Comparison of ENCODE assay signal across 1 cellular context in the genomic region with DNA sequence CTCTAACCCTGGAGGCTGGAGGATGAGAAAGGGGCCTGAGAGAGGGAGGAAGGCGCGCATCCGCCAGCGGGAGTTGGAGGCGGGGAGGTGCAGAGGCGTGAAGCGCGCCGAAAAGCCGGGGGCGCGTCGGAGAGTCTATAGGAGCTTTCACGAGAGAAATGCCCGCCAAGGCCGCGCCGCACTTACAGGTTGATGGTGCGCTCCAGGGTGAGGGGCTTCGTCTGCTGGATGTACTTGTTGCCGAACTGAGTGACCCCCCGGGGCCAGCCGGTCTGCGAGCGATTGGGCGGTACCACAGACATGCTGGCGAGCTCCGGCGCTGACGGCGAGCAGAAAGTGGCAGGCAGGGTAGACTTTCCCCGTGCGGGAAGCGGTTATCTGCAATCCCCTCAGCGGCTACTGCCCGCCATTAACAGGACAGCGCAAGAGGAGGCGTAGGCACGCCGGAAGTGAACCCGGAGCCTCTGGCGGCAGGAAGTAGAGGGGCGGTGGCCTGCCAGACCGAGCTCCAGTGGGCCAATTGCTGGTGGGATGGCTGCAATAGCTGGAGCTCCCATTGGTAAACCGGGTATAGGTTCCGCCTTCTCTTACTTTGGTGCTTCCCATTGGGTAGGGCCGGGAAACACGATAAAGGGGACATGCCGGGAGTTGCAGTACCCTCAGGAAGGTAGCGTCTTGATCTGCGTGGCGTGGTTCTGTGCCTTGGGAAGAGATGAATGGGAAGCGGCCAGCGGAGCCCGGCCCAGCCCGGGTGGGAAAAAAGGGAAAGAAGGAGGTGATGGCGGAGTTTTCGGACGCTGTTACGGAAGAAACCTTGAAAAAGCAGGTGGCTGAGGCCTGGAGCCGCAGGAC.
TF ChIP-seq lines count a peak whose summit lies in the region.

A gene (minus strand): TSS at position 432 of the 852 bp plus-strand sequence. CDS start 130 bp downstream, at position 302.
A gene (plus strand): TSS at position 654 of the 852 bp plus-strand sequence. CDS start 59 bp downstream, at position 713.

TF ChIP-seq in HepG2, 621 proteins besides CTCF, POLR2A, EP300 and RAD21 (continued from another document and continues in another):
- TF ChIP-seq, protein P1, sequence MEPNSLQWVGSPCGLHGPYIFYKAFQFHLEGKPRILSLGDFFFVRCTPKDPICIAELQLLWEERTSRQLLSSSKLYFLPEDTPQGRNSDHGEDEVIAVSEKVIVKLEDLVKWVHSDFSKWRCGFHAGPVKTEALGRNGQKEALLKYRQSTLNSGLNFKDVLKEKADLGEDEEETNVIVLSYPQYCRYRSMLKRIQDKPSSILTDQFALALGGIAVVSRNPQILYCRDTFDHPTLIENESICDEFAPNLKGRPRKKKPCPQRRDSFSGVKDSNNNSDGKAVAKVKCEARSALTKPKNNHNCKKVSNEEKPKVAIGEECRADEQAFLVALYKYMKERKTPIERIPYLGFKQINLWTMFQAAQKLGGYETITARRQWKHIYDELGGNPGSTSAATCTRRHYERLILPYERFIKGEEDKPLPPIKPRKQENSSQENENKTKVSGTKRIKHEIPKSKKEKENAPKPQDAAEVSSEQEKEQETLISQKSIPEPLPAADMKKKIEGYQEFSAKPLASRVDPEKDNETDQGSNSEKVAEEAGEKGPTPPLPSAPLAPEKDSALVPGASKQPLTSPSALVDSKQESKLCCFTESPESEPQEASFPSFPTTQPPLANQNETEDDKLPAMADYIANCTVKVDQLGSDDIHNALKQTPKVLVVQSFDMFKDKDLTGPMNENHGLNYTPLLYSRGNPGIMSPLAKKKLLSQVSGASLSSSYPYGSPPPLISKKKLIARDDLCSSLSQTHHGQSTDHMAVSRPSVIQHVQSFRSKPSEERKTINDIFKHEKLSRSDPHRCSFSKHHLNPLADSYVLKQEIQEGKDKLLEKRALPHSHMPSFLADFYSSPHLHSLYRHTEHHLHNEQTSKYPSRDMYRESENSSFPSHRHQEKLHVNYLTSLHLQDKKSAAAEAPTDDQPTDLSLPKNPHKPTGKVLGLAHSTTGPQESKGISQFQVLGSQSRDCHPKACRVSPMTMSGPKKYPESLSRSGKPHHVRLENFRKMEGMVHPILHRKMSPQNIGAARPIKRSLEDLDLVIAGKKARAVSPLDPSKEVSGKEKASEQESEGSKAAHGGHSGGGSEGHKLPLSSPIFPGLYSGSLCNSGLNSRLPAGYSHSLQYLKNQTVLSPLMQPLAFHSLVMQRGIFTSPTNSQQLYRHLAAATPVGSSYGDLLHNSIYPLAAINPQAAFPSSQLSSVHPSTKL (CRISPR knock-in tag; IDR thresholded peaks at IDR 0.05) = no peak; the same call in 1 of the 2 replicates
- TF ChIP-seq, protein P2, sequence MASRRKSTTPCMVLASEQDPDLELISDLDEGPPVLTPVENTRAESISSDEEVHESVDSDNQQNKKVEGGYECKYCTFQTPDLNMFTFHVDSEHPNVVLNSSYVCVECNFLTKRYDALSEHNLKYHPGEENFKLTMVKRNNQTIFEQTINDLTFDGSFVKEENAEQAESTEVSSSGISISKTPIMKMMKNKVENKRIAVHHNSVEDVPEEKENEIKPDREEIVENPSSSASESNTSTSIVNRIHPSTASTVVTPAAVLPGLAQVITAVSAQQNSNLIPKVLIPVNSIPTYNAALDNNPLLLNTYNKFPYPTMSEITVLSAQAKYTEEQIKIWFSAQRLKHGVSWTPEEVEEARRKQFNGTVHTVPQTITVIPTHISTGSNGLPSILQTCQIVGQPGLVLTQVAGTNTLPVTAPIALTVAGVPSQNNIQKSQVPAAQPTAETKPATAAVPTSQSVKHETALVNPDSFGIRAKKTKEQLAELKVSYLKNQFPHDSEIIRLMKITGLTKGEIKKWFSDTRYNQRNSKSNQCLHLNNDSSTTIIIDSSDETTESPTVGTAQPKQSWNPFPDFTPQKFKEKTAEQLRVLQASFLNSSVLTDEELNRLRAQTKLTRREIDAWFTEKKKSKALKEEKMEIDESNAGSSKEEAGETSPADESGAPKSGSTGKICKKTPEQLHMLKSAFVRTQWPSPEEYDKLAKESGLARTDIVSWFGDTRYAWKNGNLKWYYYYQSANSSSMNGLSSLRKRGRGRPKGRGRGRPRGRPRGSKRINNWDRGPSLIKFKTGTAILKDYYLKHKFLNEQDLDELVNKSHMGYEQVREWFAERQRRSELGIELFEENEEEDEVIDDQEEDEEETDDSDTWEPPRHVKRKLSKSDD (CRISPR knock-in tag; IDR thresholded peaks at IDR 0.05; ENCODE audit: low read depth) = 0 out of 2 replicates have a peak, but pooled peaks have one; percentile 2
- TF ChIP-seq, protein P3, sequence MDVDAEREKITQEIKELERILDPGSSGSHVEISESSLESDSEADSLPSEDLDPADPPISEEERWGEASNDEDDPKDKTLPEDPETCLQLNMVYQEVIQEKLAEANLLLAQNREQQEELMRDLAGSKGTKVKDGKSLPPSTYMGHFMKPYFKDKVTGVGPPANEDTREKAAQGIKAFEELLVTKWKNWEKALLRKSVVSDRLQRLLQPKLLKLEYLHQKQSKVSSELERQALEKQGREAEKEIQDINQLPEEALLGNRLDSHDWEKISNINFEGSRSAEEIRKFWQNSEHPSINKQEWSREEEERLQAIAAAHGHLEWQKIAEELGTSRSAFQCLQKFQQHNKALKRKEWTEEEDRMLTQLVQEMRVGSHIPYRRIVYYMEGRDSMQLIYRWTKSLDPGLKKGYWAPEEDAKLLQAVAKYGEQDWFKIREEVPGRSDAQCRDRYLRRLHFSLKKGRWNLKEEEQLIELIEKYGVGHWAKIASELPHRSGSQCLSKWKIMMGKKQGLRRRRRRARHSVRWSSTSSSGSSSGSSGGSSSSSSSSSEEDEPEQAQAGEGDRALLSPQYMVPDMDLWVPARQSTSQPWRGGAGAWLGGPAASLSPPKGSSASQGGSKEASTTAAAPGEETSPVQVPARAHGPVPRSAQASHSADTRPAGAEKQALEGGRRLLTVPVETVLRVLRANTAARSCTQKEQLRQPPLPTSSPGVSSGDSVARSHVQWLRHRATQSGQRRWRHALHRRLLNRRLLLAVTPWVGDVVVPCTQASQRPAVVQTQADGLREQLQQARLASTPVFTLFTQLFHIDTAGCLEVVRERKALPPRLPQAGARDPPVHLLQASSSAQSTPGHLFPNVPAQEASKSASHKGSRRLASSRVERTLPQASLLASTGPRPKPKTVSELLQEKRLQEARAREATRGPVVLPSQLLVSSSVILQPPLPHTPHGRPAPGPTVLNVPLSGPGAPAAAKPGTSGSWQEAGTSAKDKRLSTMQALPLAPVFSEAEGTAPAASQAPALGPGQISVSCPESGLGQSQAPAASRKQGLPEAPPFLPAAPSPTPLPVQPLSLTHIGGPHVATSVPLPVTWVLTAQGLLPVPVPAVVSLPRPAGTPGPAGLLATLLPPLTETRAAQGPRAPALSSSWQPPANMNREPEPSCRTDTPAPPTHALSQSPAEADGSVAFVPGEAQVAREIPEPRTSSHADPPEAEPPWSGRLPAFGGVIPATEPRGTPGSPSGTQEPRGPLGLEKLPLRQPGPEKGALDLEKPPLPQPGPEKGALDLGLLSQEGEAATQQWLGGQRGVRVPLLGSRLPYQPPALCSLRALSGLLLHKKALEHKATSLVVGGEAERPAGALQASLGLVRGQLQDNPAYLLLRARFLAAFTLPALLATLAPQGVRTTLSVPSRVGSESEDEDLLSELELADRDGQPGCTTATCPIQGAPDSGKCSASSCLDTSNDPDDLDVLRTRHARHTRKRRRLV (CRISPR knock-in tag; IDR thresholded peaks at IDR 0.05) = peak; percentile 72
- no peak for TF ChIP-seq HNF4G (IDR thresholded peaks at IDR 0.05; ENCODE audit: borderline replicate concordance, low read depth, low read length)
- TF ChIP-seq HNF4G (CRISPR knock-in tag; IDR thresholded peaks at IDR 0.05; ENCODE audit: borderline replicate concordance, low read depth) = no peak
- TF ChIP-seq JUNB (CRISPR knock-in tag; IDR thresholded peaks at IDR 0.05; ENCODE audit: borderline replicate concordance) = no peak
- TF ChIP-seq, protein P4, sequence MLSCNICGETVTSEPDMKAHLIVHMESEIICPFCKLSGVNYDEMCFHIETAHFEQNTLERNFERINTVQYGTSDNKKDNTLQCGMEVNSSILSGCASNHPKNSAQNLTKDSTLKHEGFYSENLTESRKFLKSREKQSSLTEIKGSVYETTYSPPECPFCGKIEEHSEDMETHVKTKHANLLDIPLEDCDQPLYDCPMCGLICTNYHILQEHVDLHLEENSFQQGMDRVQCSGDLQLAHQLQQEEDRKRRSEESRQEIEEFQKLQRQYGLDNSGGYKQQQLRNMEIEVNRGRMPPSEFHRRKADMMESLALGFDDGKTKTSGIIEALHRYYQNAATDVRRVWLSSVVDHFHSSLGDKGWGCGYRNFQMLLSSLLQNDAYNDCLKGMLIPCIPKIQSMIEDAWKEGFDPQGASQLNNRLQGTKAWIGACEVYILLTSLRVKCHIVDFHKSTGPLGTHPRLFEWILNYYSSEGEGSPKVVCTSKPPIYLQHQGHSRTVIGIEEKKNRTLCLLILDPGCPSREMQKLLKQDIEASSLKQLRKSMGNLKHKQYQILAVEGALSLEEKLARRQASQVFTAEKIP (CRISPR knock-in tag; IDR thresholded peaks at IDR 0.05; ENCODE audit: borderline replicate concordance) = no peak
- TF ChIP-seq BRCA1 (CRISPR knock-in tag; IDR thresholded peaks at IDR 0.05) = peak; percentile 73; the same call in 1 of the 2 replicates
- TF ChIP-seq AGO1 (IDR thresholded peaks at IDR 0.05; ENCODE audit: low read depth, low read length, poor library complexity, severe bottlenecking) = peak; percentile 70
- peak; percentile 76; the same call in 1 of the 2 replicates for TF ChIP-seq SATB2 (CRISPR knock-in tag; IDR thresholded peaks at IDR 0.05)
- TF ChIP-seq, protein P5, sequence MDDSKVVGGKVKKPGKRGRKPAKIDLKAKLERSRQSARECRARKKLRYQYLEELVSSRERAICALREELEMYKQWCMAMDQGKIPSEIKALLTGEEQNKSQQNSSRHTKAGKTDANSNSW (CRISPR knock-in tag; IDR thresholded peaks at IDR 0.05; ENCODE audit: borderline replicate concordance) = peak; percentile 19
- peak; percentile 70 for TF ChIP-seq RBM39 (IDR thresholded peaks at IDR 0.05; ENCODE audit: low read depth, low read length, poor library complexity, severe bottlenecking)
- TF ChIP-seq, protein P6, sequence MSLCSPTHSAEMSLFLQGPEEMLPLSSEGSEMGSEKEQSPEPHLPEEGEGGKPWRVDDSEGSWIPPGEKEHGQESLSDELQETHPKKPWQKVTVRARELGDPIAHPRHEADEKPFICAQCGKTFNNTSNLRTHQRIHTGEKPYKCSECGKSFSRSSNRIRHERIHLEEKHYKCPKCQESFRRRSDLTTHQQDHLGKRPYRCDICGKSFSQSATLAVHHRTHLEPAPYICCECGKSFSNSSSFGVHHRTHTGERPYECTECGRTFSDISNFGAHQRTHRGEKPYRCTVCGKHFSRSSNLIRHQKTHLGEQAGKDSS (CRISPR knock-in tag; IDR thresholded peaks at IDR 0.05; ENCODE audit: borderline replicate concordance, low read depth) = peak; percentile 16
- no peak for TF ChIP-seq SMARCC2 (IDR thresholded peaks at IDR 0.05)
- no peak for TF ChIP-seq ZNF12 (CRISPR knock-in tag; IDR thresholded peaks at IDR 0.05)
- peak; percentile 83 for TF ChIP-seq ELF1 (CRISPR knock-in tag; IDR thresholded peaks at IDR 0.05)
- 0 out of 2 replicates have a peak, but pooled peaks have one; percentile 78 for TF ChIP-seq ZNF569 (CRISPR knock-in tag; IDR thresholded peaks at IDR 0.05; ENCODE audit: borderline replicate concordance)
- TF ChIP-seq MBNL3 (CRISPR knock-in tag; conservative IDR thresholded peaks at IDR 0.05) = no peak
- TF ChIP-seq, protein P7, sequence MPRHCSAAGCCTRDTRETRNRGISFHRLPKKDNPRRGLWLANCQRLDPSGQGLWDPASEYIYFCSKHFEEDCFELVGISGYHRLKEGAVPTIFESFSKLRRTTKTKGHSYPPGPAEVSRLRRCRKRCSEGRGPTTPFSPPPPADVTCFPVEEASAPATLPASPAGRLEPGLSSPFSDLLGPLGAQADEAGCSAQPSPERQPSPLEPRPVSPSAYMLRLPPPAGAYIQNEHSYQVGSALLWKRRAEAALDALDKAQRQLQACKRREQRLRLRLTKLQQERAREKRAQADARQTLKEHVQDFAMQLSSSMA (CRISPR knock-in tag; IDR thresholded peaks at IDR 0.05) = no peak; the same call in 1 of the 2 replicates
- TF ChIP-seq, protein P8, sequence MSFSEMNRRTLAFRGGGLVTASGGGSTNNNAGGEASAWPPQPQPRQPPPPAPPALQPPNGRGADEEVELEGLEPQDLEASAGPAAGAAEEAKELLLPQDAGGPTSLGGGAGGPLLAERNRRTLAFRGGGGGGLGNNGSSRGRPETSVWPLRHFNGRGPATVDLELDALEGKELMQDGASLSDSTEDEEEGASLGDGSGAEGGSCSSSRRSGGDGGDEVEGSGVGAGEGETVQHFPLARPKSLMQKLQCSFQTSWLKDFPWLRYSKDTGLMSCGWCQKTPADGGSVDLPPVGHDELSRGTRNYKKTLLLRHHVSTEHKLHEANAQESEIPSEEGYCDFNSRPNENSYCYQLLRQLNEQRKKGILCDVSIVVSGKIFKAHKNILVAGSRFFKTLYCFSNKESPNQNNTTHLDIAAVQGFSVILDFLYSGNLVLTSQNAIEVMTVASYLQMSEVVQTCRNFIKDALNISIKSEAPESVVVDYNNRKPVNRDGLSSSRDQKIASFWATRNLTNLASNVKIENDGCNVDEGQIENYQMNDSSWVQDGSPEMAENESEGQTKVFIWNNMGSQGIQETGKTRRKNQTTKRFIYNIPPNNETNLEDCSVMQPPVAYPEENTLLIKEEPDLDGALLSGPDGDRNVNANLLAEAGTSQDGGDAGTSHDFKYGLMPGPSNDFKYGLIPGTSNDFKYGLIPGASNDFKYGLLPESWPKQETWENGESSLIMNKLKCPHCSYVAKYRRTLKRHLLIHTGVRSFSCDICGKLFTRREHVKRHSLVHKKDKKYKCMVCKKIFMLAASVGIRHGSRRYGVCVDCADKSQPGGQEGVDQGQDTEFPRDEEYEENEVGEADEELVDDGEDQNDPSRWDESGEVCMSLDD (CRISPR knock-in tag; IDR thresholded peaks at IDR 0.05; ENCODE audit: borderline replicate concordance) = no peak; the same call in 1 of the 2 replicates
- TF ChIP-seq ZNF180 (CRISPR knock-in tag; IDR thresholded peaks at IDR 0.05; ENCODE audit: borderline replicate concordance, low read depth) = 0 out of 2 replicates have a peak, but pooled peaks have one; percentile 40
- 0 out of 2 replicates have a peak, but pooled peaks have one; percentile 2 for TF ChIP-seq ZNF329 (CRISPR knock-in tag; IDR thresholded peaks at IDR 0.05; ENCODE audit: low read depth)
- TF ChIP-seq, protein P9, sequence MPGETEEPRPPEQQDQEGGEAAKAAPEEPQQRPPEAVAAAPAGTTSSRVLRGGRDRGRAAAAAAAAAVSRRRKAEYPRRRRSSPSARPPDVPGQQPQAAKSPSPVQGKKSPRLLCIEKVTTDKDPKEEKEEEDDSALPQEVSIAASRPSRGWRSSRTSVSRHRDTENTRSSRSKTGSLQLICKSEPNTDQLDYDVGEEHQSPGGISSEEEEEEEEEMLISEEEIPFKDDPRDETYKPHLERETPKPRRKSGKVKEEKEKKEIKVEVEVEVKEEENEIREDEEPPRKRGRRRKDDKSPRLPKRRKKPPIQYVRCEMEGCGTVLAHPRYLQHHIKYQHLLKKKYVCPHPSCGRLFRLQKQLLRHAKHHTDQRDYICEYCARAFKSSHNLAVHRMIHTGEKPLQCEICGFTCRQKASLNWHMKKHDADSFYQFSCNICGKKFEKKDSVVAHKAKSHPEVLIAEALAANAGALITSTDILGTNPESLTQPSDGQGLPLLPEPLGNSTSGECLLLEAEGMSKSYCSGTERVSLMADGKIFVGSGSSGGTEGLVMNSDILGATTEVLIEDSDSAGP (CRISPR knock-in tag; IDR thresholded peaks at IDR 0.05; ENCODE audit: borderline replicate concordance) = peak; percentile 95
- TF ChIP-seq ZFP41 (CRISPR knock-in tag; IDR thresholded peaks at IDR 0.05; ENCODE audit: borderline replicate concordance) = no peak
- 0 out of 2 replicates have a peak, but pooled peaks have one; percentile 16 for TF ChIP-seq REPIN1 (CRISPR knock-in tag; IDR thresholded peaks at IDR 0.05; ENCODE audit: borderline replicate concordance, low read depth)
- no peak for TF ChIP-seq ZNF207 (IDR thresholded peaks at IDR 0.05; ENCODE audit: borderline replicate concordance)
- peak; percentile 72; the same call in 1 of the 2 replicates for TF ChIP-seq MZF1 (CRISPR knock-in tag; IDR thresholded peaks at IDR 0.05; ENCODE audit: borderline replicate concordance)
- peak; percentile 88 for TF ChIP-seq ZNF883 (CRISPR knock-in tag; IDR thresholded peaks at IDR 0.05; ENCODE audit: not compliant biosample characterization)
- no peak for TF ChIP-seq RNF2 (conservative IDR thresholded peaks at IDR 0.05; ENCODE audit: low read depth)
